ENCODE assay signal across 16 cellular contexts in the genomic region with DNA sequence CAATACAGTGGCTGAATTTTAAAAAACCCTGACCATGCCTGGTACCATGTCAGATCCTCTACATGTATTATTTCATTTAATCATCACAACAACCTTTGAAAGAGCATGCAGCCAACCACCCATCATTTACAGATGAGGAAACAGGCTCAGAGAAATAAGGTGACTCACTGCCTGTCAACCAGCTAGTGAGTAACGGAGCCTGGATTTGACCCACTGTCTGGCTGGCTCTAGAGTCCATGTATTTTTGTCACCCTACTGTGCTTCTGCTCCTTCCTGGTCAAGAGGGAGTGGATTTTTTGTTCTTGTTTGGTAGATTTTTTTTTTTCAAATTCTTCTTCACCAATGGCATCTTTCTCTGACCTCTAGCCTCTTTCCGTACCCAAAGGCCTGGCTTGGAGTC.
A peak's percentile ranks its signal among the peaks of the same experiment; 100 is the strongest.
DNase-seq lines count a peak whose midpoint lies in the region; ATAC-seq, FAIRE-seq and TF ChIP-seq lines count a peak whose summit lies in the region.
"Had no signal": no experiment of that assay in that cellular context is flagged by ENCODE, and none has a peak within 500 bp of the region (broad histone marks: within the 10 kb centered on the region; RNA-seq: fewer than 3 reads in every experiment).

No MANE protein-coding gene starts in this region.

- H3K27me3 ChIP-seq in brain microvascular endothelial cell (replicated peaks) (no peaks in the 10 kb centered on the region), right cardiac atrium (ENCODE audit: control insufficient read depth, insufficient read depth) (no peaks in the 10 kb centered on the region)

- peaks cover 2% of the 10 kb centered on the region; the same call in 1 of the 2 replicates for H3K27me3 Mint-ChIP-seq in HFFc6 (ENCODE audit: insufficient read depth)

- POLR2A ChIA-PET in A549 (lab: Yijun Ruan, JAX), result no interaction called here

- TF ChIP-seq RAD21 in A549 (conservative IDR thresholded peaks at IDR 0.05 in 1 of 2, IDR thresholded peaks at IDR 0.05 in 1 of 2), result no peak

- H3K9me3 Mint-ChIP-seq in HFFc6, result peaks cover 9% of the 10 kb centered on the region; the same call in 1 of the 2 replicates
- H3K9me3 Mint-ChIP-seq: GM23338 had no signal

- WGBS in A549 (ENCODE audit: missing lambda C conversion rate), result 86% methylated on average over 2 of the region's 2 CpGs
- WGBS in right cardiac atrium, result 88% methylated on average over 2 of the region's 2 CpGs

- H3K4me1 ChIP-seq in A549 (no peaks in the 10 kb centered on the region), right cardiac atrium (ENCODE audit: control insufficient read depth, insufficient read depth, low read length) (peaks cover 1% of the 10 kb centered on the region)
- H3K4me1 ChIP-seq: parathyroid adenoma had no signal

- H3K4me3 ChIP-seq in A549 (no peak overlapping the region), brain microvascular endothelial cell (ENCODE audit: low read depth, low read length) (no peak overlapping the region), right cardiac atrium (ENCODE audit: low read length) (no peak overlapping the region)
- H3K4me3 ChIP-seq: GM23338 had no signal

- no peak for TF ChIP-seq CTCF in A549 (IDR thresholded peaks at IDR 0.05)
- TF ChIP-seq CTCF in HFFc6 (IDR thresholded peaks at IDR 0.05), result no peak
- TF ChIP-seq CTCF in brain microvascular endothelial cell (IDR thresholded peaks at IDR 0.05; ENCODE audit: low read depth, low read length, missing control alignments), result no peak

- H3K4me2 ChIP-seq in A549, result no peak overlapping the region; the same call in 2 of the 3 replicates
- H3K4me2 ChIP-seq: GM23338 had no signal

- peaks cover 11% of the 10 kb centered on the region for H3K36me3 ChIP-seq in brain microvascular endothelial cell (replicated peaks)

- no peak for FAIRE-seq in A549 (lab: Jason Lieb, UNC)

- TF ChIP-seq POLR2A in A549 (IDR thresholded peaks at IDR 0.05; ENCODE audit: low read length), result no peak

- 0 out of 3 replicates have a peak, but pooled peaks cover 2% of the 10 kb centered on the region for H3K9me3 ChIP-seq in A549
- no peaks in the 10 kb centered on the region for H3K9me3 ChIP-seq in right cardiac atrium (ENCODE audit: control insufficient read depth, low read length)

- in situ Hi-C loops in brain microvascular endothelial cell (cut with HindIII; ENCODE audit: low pct_ligation_motif_present, low sequenced_read_pairs), result no loop called here

- DNase-seq in A549 (ENCODE audit: low read depth in 1 of 2, low spot score in 1 of 2) (peak in 1 of 2 experiments; percentile 18), HFFc6 (peak; percentile 66), brain microvascular endothelial cell (peak; percentile 82), right cardiac atrium (peak in 1 of 3 donors; percentile 36), SHP77 treated with DMSO at 0.1 percent for 48 hours (lab: John Stamatoyannopoulos, UW) (no peak), T-helper 9 cell (no peak)
- DNase-seq: activated naive CD8-positive, alpha-beta T cell treated with anti-CD3 and anti-CD28 coated beads, Interleukin-2, amount 10 ng/mL, durations not matched to agents 7 days and 5 days; DMS79 treated with DMSO at 0.1 percent for 48 hours; effector memory CD4-positive, alpha-beta T cell; stimulated activated naive CD4-positive, alpha-beta T cell treated with Interleukin-2 at 50 U/mL for 16 hours had no signal

- CTCF ChIA-PET in A549 (lab: Yijun Ruan, JAX), result interaction anchor here (0.7 to 4.5 kb wide), 6 partner anchors 15 to 840 kb away, joined by 3 to 59 read pairs (median 3); no protein-coding TSS in a partner anchor

- H3K4me3 Mint-ChIP-seq in HFFc6, result no peak overlapping the region
- H3K4me3 Mint-ChIP-seq: activated naive CD8-positive, alpha-beta T cell treated with anti-CD3 and anti-CD28 coated beads, Interleukin-2, amount 10 ng/mL, durations not matched to agents 7 days and 5 days; GM23338; mesothelial cell of epicardium had no signal

- peak overlapping the region; percentile 67 for H3K27ac Mint-ChIP-seq in HFFc6
- H3K27ac Mint-ChIP-seq: activated naive CD8-positive, alpha-beta T cell treated with anti-CD3 and anti-CD28 coated beads, Interleukin-2, amount 10 ng/mL, durations not matched to agents 7 days and 5 days; mesothelial cell of epicardium had no signal

- intact Hi-C loops in right cardiac atrium (cut with DNase I), result loop anchor here (2.0 to 5.0 kb wide), 2 partner anchors 273 to 274 kb away; no protein-coding TSS in a partner anchor

- TF ChIP-seq EP300 in A549 (IDR thresholded peaks at IDR 0.05), result no peak

- H3K36me3 Mint-ChIP-seq in HFFc6 (ENCODE audit: low read depth), result peaks cover 34% of the 10 kb centered on the region

- H3K27ac ChIP-seq in A549, result no peak overlapping the region
- peak overlapping the region; percentile 88 for H3K27ac ChIP-seq in brain microvascular endothelial cell
- H3K27ac ChIP-seq in right cardiac atrium (ENCODE audit: low read length), result peak overlapping the region; percentile 52
- H3K27ac ChIP-seq: parathyroid adenoma, RWPE1 had no signal

- peaks cover 27% of the 10 kb centered on the region for H3K4me1 Mint-ChIP-seq in HFFc6 (ENCODE audit: low read depth)
- H3K4me1 Mint-ChIP-seq: activated naive CD8-positive, alpha-beta T cell treated with anti-CD3 and anti-CD28 coated beads, Interleukin-2, amount 10 ng/mL, durations not matched to agents 7 days and 5 days; GM23338; mesothelial cell of epicardium had no signal

- peak; percentile 46 to 62; a peak in 3 of 6 replicates for ATAC-seq in A549
- ATAC-seq in right cardiac atrium, result peak in 1 of 2 donors; percentile 78
- ATAC-seq in GM21825 (IDR thresholded peaks at IDR 0.05; ENCODE audit: unreplicated experiment), result no peak
- ATAC-seq in GM18867 (IDR thresholded peaks at IDR 0.05; ENCODE audit: unreplicated experiment), result no peak
- ATAC-seq: GM23338 had no signal

TF ChIP-seq in A549, 52 proteins besides CTCF, POLR2A, EP300 and RAD21:
- no peak for TF ChIP-seq FOSL2 (IDR thresholded peaks at IDR 0.05)
- TF ChIP-seq FOSL2 (CRISPR knock-in tag; IDR thresholded peaks at IDR 0.05), result peak; percentile 20; the same call in 1 of the 2 replicates
- no peak for TF ChIP-seq HOXB13 (CRISPR knock-in tag; IDR thresholded peaks at IDR 0.05; ENCODE audit: low read depth)
TF ChIP-seq in A549: peak in this region for 1.

Comparison
In these comparisons a context has a peak if more than half of its experiments do, and no peak if none do; other contexts are left out.
1. ATAC-seq: peak in A549 (2 of 2); none in GM21825 (single experiment) and GM18867 (single experiment).
2. DNase-seq: peak in HFFc6 (single experiment) and brain microvascular endothelial cell (single experiment); none in SHP77 treated with DMSO at 0.1 percent for 48 hours (single experiment) and T-helper 9 cell (single experiment).
3. H3K27ac ChIP-seq: peak in brain microvascular endothelial cell (single experiment) and right cardiac atrium (single experiment); none in A549 (0 of 2).